In the genomic region with DNA sequence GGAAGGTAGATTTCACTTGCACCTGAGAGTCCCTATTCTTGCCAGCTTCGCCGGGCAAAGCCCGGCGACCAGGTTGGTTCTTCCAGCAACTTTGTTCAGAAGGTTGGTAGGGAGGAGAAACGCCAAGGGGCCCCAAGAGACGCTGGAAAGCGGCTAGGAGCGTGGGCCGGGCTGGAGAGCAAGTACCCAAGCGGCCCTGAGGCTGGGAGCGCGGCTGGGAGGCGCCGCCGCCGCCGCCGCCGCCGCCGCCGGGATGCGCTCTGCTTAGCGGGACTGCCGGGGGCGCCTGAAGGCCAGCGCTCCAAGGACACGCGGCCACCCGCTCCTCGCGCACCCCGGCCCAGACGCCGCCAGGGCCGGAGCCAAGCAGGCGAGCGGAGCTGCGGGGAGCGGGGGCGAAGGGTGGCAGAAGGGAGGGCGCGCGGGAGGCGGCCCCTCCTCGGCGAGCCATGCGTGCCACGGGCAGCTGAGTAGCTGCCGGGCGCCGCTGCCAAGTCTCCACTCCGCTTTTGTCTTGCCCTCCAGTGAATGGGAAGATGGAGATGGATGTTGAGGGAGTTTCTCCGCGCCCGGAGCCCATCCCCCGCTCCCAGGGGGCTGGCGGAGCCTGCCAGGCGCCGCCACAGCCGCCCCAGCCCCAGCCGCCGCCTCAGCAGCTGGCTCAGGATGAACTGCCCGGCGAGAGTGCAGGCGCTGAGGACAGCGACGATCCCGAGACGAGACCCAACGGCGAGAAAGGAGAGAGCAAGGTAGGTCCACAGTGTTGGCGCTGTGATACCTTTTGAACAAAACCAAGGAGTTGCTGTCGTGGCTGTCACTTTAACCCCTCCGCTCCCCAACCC, we compare ENCODE assay signal across 9 cellular contexts.
DNase-seq lines count a peak whose midpoint lies in the region; ATAC-seq and TF ChIP-seq lines count a peak whose summit lies in the region.
"Had no signal": no experiment of that assay in that cellular context is flagged by ENCODE, and none has a peak within 500 bp of the region (broad histone marks: within the 10 kb centered on the region; RNA-seq: fewer than 3 reads in every experiment).

No MANE protein-coding gene starts in this region.

- intact Hi-C loops in natural killer cell (cut with micrococcal nuclease): no loop called here
- intact Hi-C loops in lower lobe of right lung (cut with DNase I): no loop called here

- H3K4me1 Mint-ChIP-seq in natural killer cell treated with Interleukin-12 subunit alpha and Interleukin-12 subunit beta and Interleukin-15 and Interleukin-18, amount 100 ng/mL, for 72 hours (ENCODE audit: low read depth in 2 of 2): no peaks in the 10 kb centered on the region
- no peaks in the 10 kb centered on the region for H3K4me1 Mint-ChIP-seq in natural killer cell

- H3K27ac Mint-ChIP-seq in natural killer cell treated with Interleukin-12 subunit alpha and Interleukin-12 subunit beta and Interleukin-15 and Interleukin-18, amount 100 ng/mL, for 72 hours: no peak overlapping the region
- H3K27ac Mint-ChIP-seq in natural killer cell: no peak overlapping the region

- no peak overlapping the region for H3K27ac ChIP-seq in caudate nucleus (ENCODE audit: low read depth, low read length)
- H3K27ac ChIP-seq in lower lobe of right lung: no peak overlapping the region
- H3K27ac ChIP-seq in urinary bladder (ENCODE audit: low read depth): no peak overlapping the region

- H3K4me3 ChIP-seq in lower lobe of right lung (peak overlapping the region; percentile 53), urinary bladder (ENCODE audit: low read depth, low read length) (peak overlapping the region; percentile 51)

- H3K4me3 Mint-ChIP-seq in natural killer cell treated with Interleukin-12 subunit alpha and Interleukin-12 subunit beta and Interleukin-15 and Interleukin-18, amount 100 ng/mL, for 72 hours: no peak overlapping the region
- no peak overlapping the region for H3K4me3 Mint-ChIP-seq in natural killer cell
- H3K4me3 Mint-ChIP-seq: T-cell had no signal

- H3K4me1 ChIP-seq in lower lobe of right lung: peaks cover 7% of the 10 kb centered on the region
- H3K4me1 ChIP-seq in urinary bladder (ENCODE audit: insufficient read depth): no peaks in the 10 kb centered on the region

- TF ChIP-seq CTCF in natural killer cell (IDR thresholded peaks at IDR 0.05) (no peak), lower lobe of right lung (IDR thresholded peaks at IDR 0.05) (no peak)

- no peaks in the 10 kb centered on the region for H3K9me3 ChIP-seq in lower lobe of right lung

- under 1% methylated on average over 75 of the region's 75 CpGs for WGBS in urinary bladder

- H3K36me3 ChIP-seq in lower lobe of right lung (no peaks in the 10 kb centered on the region), urinary bladder (ENCODE audit: insufficient read depth) (no peaks in the 10 kb centered on the region)

- H3K9me3 Mint-ChIP-seq in natural killer cell treated with Interleukin-12 subunit alpha and Interleukin-12 subunit beta and Interleukin-15 and Interleukin-18, amount 100 ng/mL, for 72 hours: no peaks in the 10 kb centered on the region
- H3K9me3 Mint-ChIP-seq in natural killer cell: peaks cover 3 to 5% of the 10 kb centered on the region in 2 donors
- H3K9me3 Mint-ChIP-seq: T-cell had no signal

- peak; percentile 11 to 17 for ATAC-seq in natural killer cell treated with Interleukin-12 subunit alpha and Interleukin-12 subunit beta and Interleukin-15 and Interleukin-18, amount 100 ng/mL, for 72 hours
- ATAC-seq in natural killer cell (no peak), lower lobe of right lung (peak; percentile 77 to 78), HG02588 (IDR thresholded peaks at IDR 0.05; ENCODE audit: unreplicated experiment) (no peak), GM18519 (IDR thresholded peaks at IDR 0.05; ENCODE audit: low FRiP score, unreplicated experiment) (no peak)

- peaks cover 41% of the 10 kb centered on the region for H3K27me3 ChIP-seq in lower lobe of right lung (ENCODE audit: low read depth)

- H3K27me3 Mint-ChIP-seq in natural killer cell treated with Interleukin-12 subunit alpha and Interleukin-12 subunit beta and Interleukin-15 and Interleukin-18, amount 100 ng/mL, for 72 hours: peaks cover 37 to 44% of the 10 kb centered on the region in 2 donors
- peaks cover 40 to 59% of the 10 kb centered on the region in 2 donors for H3K27me3 Mint-ChIP-seq in natural killer cell (ENCODE audit: low read depth in 2 of 2)

- DNase-seq in natural killer cell treated with Interleukin-12 subunit alpha and Interleukin-12 subunit beta and Interleukin-15 and Interleukin-18, amount 100 ng/mL, for 72 hours (ENCODE audit: low spot score): no peak
- DNase-seq in natural killer cell (no peak), caudate nucleus (lab: John Stamatoyannopoulos, UW) (peak in 42 of 61 donors; percentile 1 to 75 (median 34)), lower lobe of right lung (no peak)
- no peak for DNase-seq in stimulated activated CD8-positive, alpha-beta memory T cell treated with anti-CD3 and anti-CD28 coated beads, Interleukin-4, amount 100 ng/mL, for 48 hours
- DNase-seq: T-cell had no signal

- no peaks in the 10 kb centered on the region for H3K36me3 Mint-ChIP-seq in natural killer cell treated with Interleukin-12 subunit alpha and Interleukin-12 subunit beta and Interleukin-15 and Interleukin-18, amount 100 ng/mL, for 72 hours
- H3K36me3 Mint-ChIP-seq in natural killer cell: peaks cover 9% of the 10 kb centered on the region
- H3K36me3 Mint-ChIP-seq: T-cell had no signal

Comparison
In these comparisons a context has a peak if more than half of its experiments do, and no peak if none do; other contexts are left out.
1. ATAC-seq: peak in natural killer cell treated with Interleukin-12 subunit alpha and Interleukin-12 subunit beta and Interleukin-15 and Interleukin-18, amount 100 ng/mL, for 72 hours (2 of 2) and lower lobe of right lung (2 of 2); none in natural killer cell (0 of 3), HG02588 (single experiment) and GM18519 (single experiment).
2. DNase-seq: peak in caudate nucleus (42 of 61); none in natural killer cell treated with Interleukin-12 subunit alpha and Interleukin-12 subunit beta and Interleukin-15 and Interleukin-18, amount 100 ng/mL, for 72 hours (single experiment), natural killer cell (single experiment), lower lobe of right lung (single experiment) and stimulated activated CD8-positive, alpha-beta memory T cell treated with anti-CD3 and anti-CD28 coated beads, Interleukin-4, amount 100 ng/mL, for 48 hours (single experiment).